Comparison of ENCODE assay signal across 8 cellular contexts in the genomic region with DNA sequence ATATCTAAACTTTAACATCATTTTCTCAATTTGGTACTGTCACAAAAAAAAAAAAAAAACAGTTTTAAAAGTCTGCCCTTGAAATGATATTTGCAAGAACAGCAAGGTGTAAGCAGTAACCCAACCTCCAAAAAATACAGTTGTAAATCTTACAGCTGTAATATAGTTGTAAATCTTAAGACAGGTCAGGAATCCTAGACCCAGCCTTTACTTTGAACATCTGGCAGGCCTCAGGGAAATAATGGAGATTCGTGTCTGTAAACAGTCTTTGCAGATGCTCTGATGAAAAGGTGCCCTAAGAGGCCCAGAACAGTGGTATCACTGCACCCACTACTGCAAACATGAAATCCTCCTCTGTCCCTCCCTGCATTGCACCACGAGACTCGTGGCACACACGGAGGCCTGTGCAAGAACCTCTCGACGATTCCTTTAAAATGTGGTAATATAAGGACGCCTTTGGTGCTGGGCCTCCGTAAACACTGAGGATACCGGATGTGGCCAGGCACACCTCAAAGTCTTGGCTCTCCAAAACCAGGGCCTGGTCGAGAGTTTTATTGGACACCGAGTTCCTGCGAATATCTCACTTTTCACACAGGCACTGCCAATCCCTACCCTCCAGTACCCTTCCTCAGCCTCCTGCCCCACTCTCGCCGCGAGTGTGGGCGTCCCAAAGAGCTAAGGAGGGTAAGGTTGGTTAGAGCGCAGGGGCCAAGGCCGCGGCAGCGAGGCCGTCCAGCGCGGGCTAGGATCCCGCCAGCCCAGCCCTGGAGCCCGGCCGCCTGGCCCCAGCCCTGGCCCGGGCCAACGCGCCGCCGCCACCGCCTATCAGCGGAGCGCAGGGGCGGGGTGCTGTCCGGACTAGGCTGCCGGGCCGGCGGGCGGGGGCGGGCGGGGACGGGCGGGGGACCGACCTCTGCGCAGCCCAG. TPM values are rescaled to one million over a fixed set of nuclear protein-coding genes. Genes with fewer than 3 reads are reported as not detected.
A peak's percentile ranks its signal among the peaks of the same experiment; 100 is the strongest.
DNase-seq lines count a peak whose midpoint lies in the region; ATAC-seq, FAIRE-seq and TF ChIP-seq lines count a peak whose summit lies in the region.

No MANE protein-coding gene starts in this region.

- TF ChIP-seq RAD21 in GM12878 (IDR thresholded peaks at IDR 0.05; ENCODE audit: insufficient read depth, low read depth, low read length) = no peak

- POLR2A ChIA-PET in GM10248 (lab: Yijun Ruan, JAX) = no interaction called here
- POLR2A ChIA-PET in T-cell (lab: Charles Lee) = no interaction called here
- POLR2A ChIA-PET in GM12878 (lab: Charles Lee) = interaction anchor here (1.9 to 2.0 kb wide), 2 partner anchors 110 to 285 kb away, joined by 7 to 10 read pairs; no protein-coding TSS in a partner anchor

- H3K27ac Mint-ChIP-seq in T-cell = peak overlapping the region; percentile 89 to 90

- H3K4me2 ChIP-seq in GM12878 (ENCODE audit: control insufficient read depth, insufficient read depth) (peak overlapping the region; percentile 95), skeletal muscle satellite cell (ENCODE audit: low read length) (peak overlapping the region; percentile 79)

- FAIRE-seq in GM12878 (lab: Jason Lieb, UNC) = no peak

- peak; percentile 84 for DNase-seq in GM10248 (ENCODE audit: extremely low spot score)
- DNase-seq in KBM-7 = peak; percentile 79
- peak; percentile 4 to 54 (median 24) for DNase-seq in T-cell
- DNase-seq in GM12878 (ENCODE audit: low read depth, low spot score) = no peak
- DNase-seq in amniotic stem cell (lab: John Stamatoyannopoulos, UW) = no peak

- H3K27ac ChIP-seq in GM12878 (ENCODE audit: control insufficient read depth, insufficient read depth) = peak overlapping the region; percentile 92

- intact Hi-C loops in GM12878 (cut with micrococcal nuclease; ENCODE audit: unreplicated experiment) = loop anchor here (2.0 to 5.0 kb wide), 3 partner anchors 56 to 253 kb away; partner anchors contain the start of gene JMJD1C

- RAD21 ChIA-PET in GM12878 (lab: Charles Lee; ENCODE audit: unreplicated experiment) = interaction anchor here (0.9 to 4.4 kb wide), 5 partner anchors 54 to 303 kb away, joined by 3 to 25 read pairs (median 3); no protein-coding TSS in a partner anchor

- peak overlapping the region; percentile 82 to 92 (median 87) for H3K4me3 Mint-ChIP-seq in T-cell

- H3K36me3 Mint-ChIP-seq in T-cell = no peaks in the 10 kb centered on the region

- no peak for TF ChIP-seq EP300 in GM12878 (IDR thresholded peaks at IDR 0.05; ENCODE audit: borderline replicate concordance in 1 of 2, control insufficient read depth in 1 of 2, low read depth in 2 of 2, low read length in 2 of 2)

- peak overlapping the region; percentile 93 for H3K9ac ChIP-seq in GM12878 (ENCODE audit: control insufficient read depth, insufficient read depth, low read length)
- peak overlapping the region; percentile 92 for H3K9ac ChIP-seq in iPS-15b (ENCODE audit: low read depth, low read length)
- peak overlapping the region; percentile 98 for H3K9ac ChIP-seq in skeletal muscle satellite cell (ENCODE audit: low read depth, low read length)

- H3K4me1 ChIP-seq in GM12878 (ENCODE audit: control insufficient read depth, insufficient read depth, low read length) = peaks cover 12% of the 10 kb centered on the region; the same call in 1 of the 2 replicates
- H3K4me1 ChIP-seq in iPS-15b (ENCODE audit: control insufficient read depth, insufficient read depth, low read length) = peaks cover 11% of the 10 kb centered on the region
- peaks cover 26% of the 10 kb centered on the region for H3K4me1 ChIP-seq in skeletal muscle satellite cell (ENCODE audit: control insufficient read depth, insufficient read depth, low read length)

- no peaks in the 10 kb centered on the region for H4K20me1 ChIP-seq in GM12878 (ENCODE audit: control insufficient read depth, insufficient read depth)

- H2AFZ ChIP-seq in GM12878 (ENCODE audit: control insufficient read depth, low read depth, low read length) = peak overlapping the region; percentile 80

- no TSS peak for BruUV-seq in GM12878 (replicated peaks; lab: Mats Ljungman, UMichigan)

- H3K9me3 ChIP-seq in GM12878 (replicated peaks; ENCODE audit: control insufficient read depth, insufficient read depth, low read length) (no peaks in the 10 kb centered on the region; the same call in 2 of the 3 replicates), iPS-15b (ENCODE audit: control insufficient read depth, insufficient read depth, low read length) (no peaks in the 10 kb centered on the region), skeletal muscle satellite cell (replicated peaks; ENCODE audit: low read length) (no peaks in the 10 kb centered on the region)

- TF ChIP-seq POLR2A in GM12878 (IDR thresholded peaks at IDR 0.05; ENCODE audit: low read depth, low read length) = peak; percentile 77

- H3K27me3 ChIP-seq in GM12878 (replicated peaks in 1 of 2; ENCODE audit: control insufficient read depth in 2 of 2, insufficient read depth in 2 of 2, low read length in 1 of 2) (no peaks in the 10 kb centered on the region), iPS-15b (ENCODE audit: control insufficient read depth, insufficient read depth, low read length) (no peaks in the 10 kb centered on the region), skeletal muscle satellite cell (ENCODE audit: control insufficient read depth, insufficient read depth, low read length) (no peaks in the 10 kb centered on the region)

- 2% methylated on average over 44 of the region's 46 CpGs for WGBS in GM12878 (ENCODE audit: insufficient coverage, insufficient replicate concordance, low lambda C conversion rate, missing lambda C conversion rate)

- in situ Hi-C loops in KBM-7 (cut with MboI; ENCODE audit: low pct_unique_long_range_greater_than_20kb, low sequenced_read_pairs) = no loop called here
- in situ Hi-C loops in GM12878 (cut with MboI) = no loop called here

- peaks cover 75 to 79% (median 78%) of the 10 kb centered on the region in 3 donors for H3K4me1 Mint-ChIP-seq in T-cell

- TF ChIP-seq CTCF in GM10248 (IDR thresholded peaks at IDR 0.05; ENCODE audit: control extremely low read depth, extremely low read depth, low read depth, missing control alignments) (no peak), GM12878 (IDR thresholded peaks at IDR 0.05 in 2 of 3, conservative IDR thresholded peaks at IDR 0.05 in 1 of 3; ENCODE audit: control insufficient read depth in 2 of 3, extremely low read depth in 1 of 3, insufficient read depth in 1 of 3, low read depth in 3 of 3, low read length in 3 of 3) (no peak)

- peak; percentile 73 for ATAC-seq in GM21737 (IDR thresholded peaks at IDR 0.05; ENCODE audit: unreplicated experiment)
- ATAC-seq in T-cell (replicated peaks in 1 of 4) = peak; percentile 75 to 77 (median 76)
- peak; percentile 83 for ATAC-seq in GM12878

- SMC1A ChIA-PET in GM12878 (lab: Charles Lee; ENCODE audit: uncharacterized antibody, unreplicated experiment) = interaction anchor here (0.9 to 2.3 kb wide), 7 partner anchors 15 to 353 kb away, joined by 3 to 9 read pairs (median 4); no protein-coding TSS in a partner anchor

- CTCF ChIA-PET in GM10248 (lab: Yijun Ruan, JAX) (no interaction called here), T-cell (lab: Charles Lee) (no interaction called here), GM12878 (lab: Yijun Ruan, JAX) (interaction anchor here (0.9 kb wide), 1 partner anchor 87 kb away, joined by 3 read pairs; no protein-coding TSS in a partner anchor)

- H3K9me3 Mint-ChIP-seq in T-cell = no peaks in the 10 kb centered on the region

- H3K4me3 ChIP-seq in GM12878 (peak overlapping the region; percentile 85), iPS-15b (ENCODE audit: low read depth, low read length) (peak overlapping the region; percentile 60), skeletal muscle satellite cell (ENCODE audit: low read length) (peak overlapping the region; percentile 91)

- H3K27me3 Mint-ChIP-seq in T-cell = no peaks in the 10 kb centered on the region

- peaks cover 78% of the 10 kb centered on the region for H3K79me2 ChIP-seq in GM12878 (ENCODE audit: control insufficient read depth, insufficient read depth, low read length)

- no peaks in the 10 kb centered on the region for H3K36me3 ChIP-seq in GM12878 (ENCODE audit: control insufficient read depth in 2 of 2, insufficient read depth in 2 of 2, low read length in 1 of 2)
- H3K36me3 ChIP-seq in iPS-15b (ENCODE audit: control insufficient read depth, insufficient read depth, low read length) = no peaks in the 10 kb centered on the region
- H3K36me3 ChIP-seq in skeletal muscle satellite cell (ENCODE audit: insufficient read depth, low read length) = no peaks in the 10 kb centered on the region

RNA-seq across cellular contexts. Expression of gene REEP3, which starts 0.5 kb away (rescaled TPM):
- total RNA-seq in T-cell (10 to 100 TPM in 2 of 5 donors, 1 to 10 TPM in 3; 7.9 to 16.2 (median 9.9) TPM), GM12878 (2014; rRNA removed) (14.6 and 17.9 TPM in 2 replicates), GM12878 (2014; rRNA removed; fragmentation: Illumina TruSeq; extraction: Trizol) (17.2 and 18.6 TPM in 2 replicates), GM12878 (2021) (21.6 and 23.3 TPM in 2 replicates)
- total RNA-seq in GM12878 (2013; cell fraction: nucleolus; rRNA removed) = 13.3 and 15.0 TPM in 2 replicates
- 2.4 TPM for polyA plus RNA-seq in GM12878 (2011; ENCODE audit: low read depth)
- polyA plus RNA-seq in GM12878 (2011; rRNA removed) (11.7 and 20.7 TPM in 2 replicates), GM12878 (2014; fragmentation: Illumina TruSeq; extraction: Trizol) (18.8 and 21.6 TPM in 2 replicates), GM12878 (2014; fragmentation: Nextera tagmentation; extraction: Ambion mirVana) (10 to 100 TPM in 1 of 2 experiments, 1 to 10 TPM in 1; 4.9 to 10.1 TPM), GM12878 (2014; rRNA removed) (8.5 and 10.5 TPM in 2 replicates), GM12878 (2016; fragmentation: Nextera tagmentation; extraction: Ambion mirVana) (10 to 100 TPM; 17.9 to 25.9 TPM)
- 5.2 and 6.4 TPM in 2 replicates for polyA plus RNA-seq in GM12878 (2011; cell fraction: cytosol; rRNA removed)
- polyA plus RNA-seq in GM12878 (2011; cell fraction: nucleus; rRNA removed) = 3.5 and 3.6 TPM in 2 replicates
- 4.6 and 7.0 TPM in 2 replicates for polyA plus RNA-seq in GM12878 (2012)
- 4.8 and 5.9 TPM in 2 replicates for polyA minus RNA-seq in GM12878 (2011; rRNA and poly(A)+ RNA removed)
- 4.0 and 4.8 TPM in 2 replicates for polyA minus RNA-seq in GM12878 (2011; cell fraction: cytosol; rRNA and poly(A)+ RNA removed)
- polyA minus RNA-seq in GM12878 (2011; cell fraction: nucleus; rRNA and poly(A)+ RNA removed) = 1.3 and 2.8 TPM in 2 replicates
- 43.9 and 50.7 TPM in 2 replicates for total RNA-seq in skeletal muscle satellite cell (2012; rRNA removed)

RNA-seq across cellular contexts. Expression of gene JMJD1C, which starts 54.9 kb away (rescaled TPM):
- total RNA-seq in T-cell (100 to 1,000 TPM in 2 of 5 donors, 10 to 100 TPM in 3; 84.1 to 193 (median 92.6) TPM), GM12878 (2014; rRNA removed) (56.9 and 61.2 TPM in 2 replicates), GM12878 (2014; rRNA removed; fragmentation: Illumina TruSeq; extraction: Trizol) (83.3 and 91.2 TPM in 2 replicates), GM12878 (2021) (54.2 and 60.2 TPM in 2 replicates)
- total RNA-seq in GM12878 (2013; cell fraction: nucleolus; rRNA removed) = 574 and 586 TPM in 2 replicates
- polyA plus RNA-seq in GM12878 (2011; ENCODE audit: low read depth) = 36.5 TPM
- polyA plus RNA-seq in GM12878 (2011; rRNA removed) (59.4 and 83.9 TPM in 2 replicates), GM12878 (2014; fragmentation: Illumina TruSeq; extraction: Trizol) (63.2 and 80.5 TPM in 2 replicates), GM12878 (2014; fragmentation: Nextera tagmentation; extraction: Ambion mirVana) (10 to 100 TPM; 31.2 to 42.6 TPM), GM12878 (2014; rRNA removed) (40.3 and 41.0 TPM in 2 replicates), GM12878 (2016; fragmentation: Nextera tagmentation; extraction: Ambion mirVana) (10 to 100 TPM; 44.5 to 44.7 TPM)
- 23.9 and 32.5 TPM in 2 replicates for polyA plus RNA-seq in GM12878 (2011; cell fraction: cytosol; rRNA removed)
- polyA plus RNA-seq in GM12878 (2011; cell fraction: nucleus; rRNA removed) = 78.7 and 79.2 TPM in 2 replicates
- 44.7 and 49.2 TPM in 2 replicates for polyA plus RNA-seq in GM12878 (2012)
- 162 and 205 TPM in 2 replicates for polyA minus RNA-seq in GM12878 (2011; rRNA and poly(A)+ RNA removed)
- polyA minus RNA-seq in GM12878 (2011; cell fraction: cytosol; rRNA and poly(A)+ RNA removed) = 27.7 and 34.4 TPM in 2 replicates
- polyA minus RNA-seq in GM12878 (2011; cell fraction: nucleus; rRNA and poly(A)+ RNA removed) = 127 and 142 TPM in 2 replicates
- total RNA-seq in skeletal muscle satellite cell (2012; rRNA removed) = 68.2 and 74.9 TPM in 2 replicates

Comparison
In these comparisons a context has a peak if more than half of its experiments do, and no peak if none do; other contexts are left out.
1. DNase-seq: peak in GM10248 (single experiment), KBM-7 (single experiment) and T-cell (34 of 34); none in GM12878 (single experiment) and amniotic stem cell (single experiment).
2. Peak in every context shown above with its lines, with median percentiles within 50 percentile points of each other: ATAC-seq, H3K4me3 ChIP-seq and H3K9ac ChIP-seq.